ENCODE assay signal across 1 cellular context in the genomic region with DNA sequence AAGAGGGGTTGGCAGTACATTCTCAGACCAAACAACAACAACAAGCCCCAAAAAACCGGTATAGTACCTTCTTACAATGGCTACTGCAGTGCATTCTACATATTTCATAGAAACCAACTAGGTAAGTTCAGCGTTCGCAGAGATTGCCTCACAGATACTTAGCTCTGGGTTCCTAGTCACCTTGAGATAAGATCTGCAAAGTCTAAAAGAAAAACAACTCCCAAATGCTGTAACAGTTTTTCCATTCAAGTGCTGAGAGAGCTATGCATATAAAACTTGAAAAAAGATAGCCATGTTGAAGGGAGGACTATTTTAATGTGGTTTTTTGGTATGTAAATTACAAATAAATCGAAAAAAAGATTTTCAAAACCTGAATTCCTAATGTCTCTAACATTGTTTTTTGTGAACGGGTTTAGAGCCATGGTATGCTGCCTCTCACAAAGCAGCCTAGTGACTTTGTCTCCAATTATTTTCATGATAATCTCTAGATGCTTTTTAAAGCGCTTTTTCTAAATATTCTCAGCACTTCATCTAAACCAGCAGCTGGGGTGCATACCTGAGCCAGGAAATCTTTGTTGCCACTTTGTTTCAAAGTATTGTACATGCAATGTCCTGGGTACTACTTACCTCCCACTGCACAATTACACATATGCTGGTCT.
TF ChIP-seq lines count a peak whose summit lies in the region.

No MANE protein-coding gene starts in this region.

TF ChIP-seq in HEK293, 187 proteins besides CTCF, POLR2A, EP300 and RAD21:
- TF ChIP-seq ZNF175 (tag by site-specific recombination; IDR thresholded peaks at IDR 0.05) (no peak), WT1 (tag by site-specific recombination; IDR thresholded peaks at IDR 0.05) (peak; percentile 77)
TF ChIP-seq in HEK293: peak in this region for 1.
